In genomic region chr13:34035178-34035577, GRCh38 we compare ENCODE assay signal across 18 cellular contexts.
DNase-seq lines count a peak whose midpoint lies in the region; ATAC-seq, FAIRE-seq and TF ChIP-seq lines count a peak whose summit lies in the region.
"Had no signal": no experiment of that assay in that cellular context is flagged by ENCODE, and none has a peak within 500 bp of the region (broad histone marks: within the 10 kb centered on the region; RNA-seq: fewer than 3 reads in every experiment).

No MANE protein-coding gene starts in this region.

- no peaks in the 10 kb centered on the region for H3F3A ChIP-seq in PC-3 (ENCODE audit: low read length, unreplicated experiment)

- H3K27me3 ChIP-seq in PC-3 (ENCODE audit: low read length) (no peaks in the 10 kb centered on the region), hepatocyte (no peaks in the 10 kb centered on the region)

- H3K9me2 ChIP-seq in PC-3 (replicated peaks; ENCODE audit: low read length) = no peaks in the 10 kb centered on the region
- no peaks in the 10 kb centered on the region for H3K9me2 ChIP-seq in hepatocyte (replicated peaks; ENCODE audit: insufficient read depth)

- intact Hi-C loops in PC-3 (cut with micrococcal nuclease) = no loop called here

- no peak overlapping the region for H2AFZ ChIP-seq in PC-3 (ENCODE audit: low read length)
- no peak overlapping the region for H2AFZ ChIP-seq in hepatocyte
- H2AFZ ChIP-seq: GM23338 had no signal

- no peak overlapping the region; the same call in 1 of the 2 replicates for H3K9ac ChIP-seq in PC-3 (ENCODE audit: low read length)

- FAIRE-seq in G401.6 (lab: Jason Lieb, UNC) = peak; percentile 52
- no peak for FAIRE-seq in RCC 7860 (lab: Jason Lieb, UNC)
- FAIRE-seq: A204.1, D721Med had no signal

- H3K4me2 ChIP-seq in PC-3 (ENCODE audit: low read length) (peak overlapping the region; percentile 69), hepatocyte (no peak overlapping the region)
- H3K4me2 ChIP-seq: GM23338 had no signal

- no TSS peak for BruUV-seq in PC-3 (replicated peaks; lab: Mats Ljungman, UMichigan)

- H3K4me3 ChIP-seq in PC-3 (ENCODE audit: low read length) = no peak overlapping the region
- no peak overlapping the region for H3K4me3 ChIP-seq in hepatocyte
- H3K4me3 ChIP-seq: GM23338 had no signal

- H3K9me3 ChIP-seq in PC-3 (ENCODE audit: low read length) (no peaks in the 10 kb centered on the region), hepatocyte (ENCODE audit: low read depth) (no peaks in the 10 kb centered on the region)
- H3K9me3 ChIP-seq: Caco-2 had no signal

- DNase-seq in PC-3 (no peak), hepatocyte (ENCODE audit: low spot score) (no peak), RCC 7860 (ENCODE audit: low spot score) (no peak), NCI-H187 treated with DMSO at 0.1 percent for 48 hours (lab: John Stamatoyannopoulos, UW) (no peak)
- DNase-seq in stimulated activated CD4-positive, alpha-beta T cell treated with anti-CD3 and anti-CD28 coated beads, Interleukin-4, amount 100 ng/mL, for 24 hours = no peak
- DNase-seq: AML-193; Caco-2; CD4-positive, alpha-beta T cell; DMS79; GF-D8; H7 had no signal

- WGBS in hepatocyte (ENCODE audit: low lambda C conversion rate, missing lambda C conversion rate) = 97% methylated on average over 4 of the region's 4 CpGs

- peak overlapping the region; percentile 94 for H3K27ac ChIP-seq in PC-3 (ENCODE audit: low read length)
- H3K27ac ChIP-seq in VCaP = peak overlapping the region; percentile 67
- peak overlapping the region; percentile 28 for H3K27ac ChIP-seq in hepatocyte
- H3K27ac ChIP-seq: C4-2B had no signal

- H3K79me2 ChIP-seq in PC-3 (ENCODE audit: low read length) (no peaks in the 10 kb centered on the region), hepatocyte (no peaks in the 10 kb centered on the region)

- H4K20me1 ChIP-seq in PC-3 (ENCODE audit: low read length) (no peaks in the 10 kb centered on the region), hepatocyte (ENCODE audit: insufficient read depth, poor library complexity, severe bottlenecking) (no peaks in the 10 kb centered on the region)

- peaks cover 45% of the 10 kb centered on the region for H3K4me1 ChIP-seq in PC-3 (ENCODE audit: insufficient read depth, low read length)
- H3K4me1 ChIP-seq in hepatocyte (ENCODE audit: insufficient read depth) = peaks cover 5% of the 10 kb centered on the region

- TF ChIP-seq CTCF in PC-3 (conservative IDR thresholded peaks at IDR 0.05; ENCODE audit: low read depth, low read length) (no peak), VCaP (conservative IDR thresholded peaks at IDR 0.05) (no peak), hepatocyte (IDR thresholded peaks at IDR 0.05; ENCODE audit: poor library complexity) (no peak)

- ATAC-seq in PC-3 (no peak), HG02678 (IDR thresholded peaks at IDR 0.05; ENCODE audit: unreplicated experiment) (no peak)
- ATAC-seq: GM23338 had no signal

- POLR2A ChIA-PET in PC-3 (lab: Charles Lee; ENCODE audit: unreplicated experiment) = no interaction called here

- CTCF ChIA-PET in PC-3 (lab: Charles Lee) = no interaction called here

- no peaks in the 10 kb centered on the region for H3K36me3 ChIP-seq in PC-3 (ENCODE audit: low read depth, low read length)
- H3K36me3 ChIP-seq in hepatocyte (replicated peaks; ENCODE audit: insufficient read depth, low read depth) = no peaks in the 10 kb centered on the region

Comparison
In these comparisons a context has a peak if more than half of its experiments do, and no peak if none do; other contexts are left out.
1. H3K27ac ChIP-seq: peak in every context shown above with its lines; median percentile 94 in PC-3; 67 in VCaP; 28 in hepatocyte.